In genomic region chr11:13238879-13239514, GRCh38 we compare ENCODE assay signal across 8 cellular contexts. TPM values are rescaled to one million over a fixed set of nuclear protein-coding genes. Genes with fewer than 3 reads are reported as not detected.
A peak's percentile ranks its signal among the peaks of the same experiment; 100 is the strongest.
DNase-seq lines count a peak whose midpoint lies in the region; ATAC-seq and TF ChIP-seq lines count a peak whose summit lies in the region.

No MANE protein-coding gene starts in this region.

- peaks cover 3% of the 10 kb centered on the region for H3K27me3 ChIP-seq in A673 (replicated peaks; ENCODE audit: insufficient read depth, low read depth, low read length, poor library complexity)

- DNase-seq in A673 (ENCODE audit: low spot score) (peak; percentile 73), HuH-7 (ENCODE audit: low spot score) (peak; percentile 38), SKM-1 (lab: John Stamatoyannopoulos, UW; ENCODE audit: unreplicated experiment) (peak; percentile 67), hepatic stellate cell (ENCODE audit: low spot score) (peak; percentile 15)
- peak; percentile 46 for DNase-seq in activated naive CD4-positive, alpha-beta T cell treated with anti-CD3 and anti-CD28 coated beads, Interleukin-2, amount 50 U/mL, for 16 hours
- peak; percentile 7 to 12 for DNase-seq in stimulated activated CD4-positive, alpha-beta T cell treated with anti-CD3 and anti-CD28 coated beads, Interleukin-1b, Interleukin-23, amount 100 ng/mL, for 1 hour (ENCODE audit: low read depth in 2 of 2)

- no peak overlapping the region for H3K4me3 ChIP-seq in A673 (ENCODE audit: low read depth, low read length, poor library complexity, severe bottlenecking)

- no peaks in the 10 kb centered on the region for H3K4me1 ChIP-seq in A673 (ENCODE audit: insufficient read depth, low read length, poor library complexity, severe bottlenecking)

- intact Hi-C loops in A673 (cut with micrococcal nuclease; ENCODE audit: unreplicated experiment), result loop anchor here (1.0 to 5.0 kb wide), 3 partner anchors 29 to 275 kb away; no protein-coding TSS in a partner anchor

- TF ChIP-seq CTCF in A673 (conservative IDR thresholded peaks at IDR 0.05; ENCODE audit: low read depth, low read length), result peak; percentile 85

- ATAC-seq in GM18498 (IDR thresholded peaks at IDR 0.05; ENCODE audit: unreplicated experiment) (peak; percentile 69), GM19324 (IDR thresholded peaks at IDR 0.05; ENCODE audit: low FRiP score, unreplicated experiment) (no peak)

- CTCF ChIA-PET in A673 (lab: Charles Lee), result interaction anchor here (0.9 kb wide), 1 partner anchor 950 kb away, joined by 3 read pairs; no protein-coding TSS in a partner anchor

- H3K36me3 ChIP-seq in A673 (ENCODE audit: insufficient read depth, low read length, poor library complexity, severe bottlenecking), result no peaks in the 10 kb centered on the region

- H3K27ac ChIP-seq in A673 (ENCODE audit: low read depth, low read length, poor library complexity, severe bottlenecking), result no peak overlapping the region

- POLR2A ChIA-PET in A673 (lab: Charles Lee; ENCODE audit: low non-redundant PET), result no interaction called here

- no peaks in the 10 kb centered on the region for H3K9me3 ChIP-seq in A673 (ENCODE audit: low read depth, low read length, poor library complexity, severe bottlenecking)

- no TSS peak for BruUV-seq in A673 (replicated peaks; lab: Mats Ljungman, UMichigan)

RNA-seq across cellular contexts. Expression of gene BMAL1, which starts 38.6 kb away (rescaled TPM):
- 3.2 and 3.6 TPM in 2 replicates for total RNA-seq in A673 (2021)

Comparison
In these comparisons a context has a peak if more than half of its experiments do, and no peak if none do; other contexts are left out.
1. DNase-seq: peak in every context shown above with its lines; median percentile 73 in A673; 67 in SKM-1; 46 in activated naive CD4-positive, alpha-beta T cell treated with anti-CD3 and anti-CD28 coated beads, Interleukin-2, amount 50 U/mL, for 16 hours; 38 in HuH-7; 15 in hepatic stellate cell; 10 in stimulated activated CD4-positive, alpha-beta T cell treated with anti-CD3 and anti-CD28 coated beads, Interleukin-1b, Interleukin-23, amount 100 ng/mL, for 1 hour.